ENCODE assay signal across 27 cellular contexts in the genomic region with DNA sequence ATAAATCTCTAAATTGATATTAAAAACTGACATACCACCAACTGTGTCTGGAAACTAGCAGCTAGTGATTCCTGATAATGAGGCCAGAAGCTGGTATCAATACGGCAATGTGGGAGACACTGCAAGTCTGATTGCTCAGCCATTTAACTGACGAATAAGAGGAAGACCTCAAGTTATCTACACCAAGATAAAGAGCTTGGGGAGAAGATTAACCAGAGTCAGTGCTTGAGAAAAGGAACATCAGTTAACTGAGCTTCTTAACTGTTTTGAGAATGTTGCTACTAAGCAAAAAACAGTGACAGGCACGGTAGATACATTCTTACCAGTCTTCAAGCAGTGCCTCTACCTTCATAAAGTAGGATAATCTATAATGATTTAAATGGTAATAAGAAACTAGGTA.
"Had no signal": no experiment of that assay in that cellular context is flagged by ENCODE, and none has a peak within 500 bp of the region (broad histone marks: within the 10 kb centered on the region; RNA-seq: fewer than 3 reads in every experiment).

No MANE protein-coding gene starts in this region.

- H3K9ac ChIP-seq: neural progenitor cell had no signal

- DNase-seq: activated CD4-positive, alpha-beta memory T cell treated with anti-CD3 and anti-CD28 coated beads for 36 hours; activated CD4-positive, alpha-beta T cell treated with anti-CD3 and anti-CD28 coated beads, Interleukin-2, amount 10 ng/mL, durations not matched to agents 24 days and 14 days; activated CD4-positive, CD25-positive, alpha-beta regulatory T cell treated with anti-CD3 and anti-CD28 coated beads, Interleukin-2, amount 50 U/mL, for 72 hours; activated CD8-positive, alpha-beta memory T cell treated with anti-CD3 and anti-CD28 coated beads, Interleukin-2, amount 50 U/mL, for 4 hours; activated gamma-delta T cell; activated naive CD4-positive, alpha-beta T cell treated with anti-CD3 and anti-CD28 coated beads, Interleukin-2, amount 50 U/mL, for 16 hours; activated T-cell treated with anti-CD3 and anti-CD28 coated beads, Interleukin-2, amount 50 U/mL, for 1 hour; amygdala; esophagus squamous epithelium; gastrocnemius medialis; hypothalamus; immature natural killer cell; kidney; natural killer cell; occipital lobe; stimulated activated CD4-positive, alpha-beta T cell treated with anti-CD3 and anti-CD28 coated beads, Interleukin-15, amount 100 ng/mL, for 24 hours; stimulated activated naive CD4-positive, alpha-beta T cell; T-cell; tibial artery; upper lobe of right lung had no signal

- H3K4me2 ChIP-seq: neural progenitor cell had no signal

- H3K27ac Mint-ChIP-seq: activated CD4-positive, alpha-beta memory T cell treated with anti-CD3 and anti-CD28 coated beads for 36 hours; activated CD4-positive, alpha-beta T cell treated with anti-CD3 and anti-CD28 coated beads, Interleukin-2, amount 10 ng/mL, durations not matched to agents 24 days and 14 days; activated T-helper 1 cell treated with anti-CD3 and anti-CD28 coated beads, Interleukin-12 subunit alpha, Interleukin-12 subunit beta, Interleukin-2, Interleukin-4 antibody, amounts not matched to agents 30 ng/mL and 10 ng/mL and 1 ng/mL, durations not matched to agents 14 hours and 24 hours and 36 hours; dendritic cell treated with granulocyte-macrophage colony-stimulating factor and Interleukin-4, amounts not matched to agents 40 ng/mL and 50 ng/mL, for 4 days; immature natural killer cell; natural killer cell; neural progenitor cell; T-cell; T-helper 2 cell treated with Interferon-gamma antibody and Interleukin-4, amounts not matched to agents 5 μg/mL and 100 μg/mL, for 36 hours had no signal

- H3K4me3 Mint-ChIP-seq: activated CD4-positive, alpha-beta memory T cell treated with anti-CD3 and anti-CD28 coated beads for 36 hours; activated CD4-positive, alpha-beta T cell treated with anti-CD3 and anti-CD28 coated beads, Interleukin-2, amount 10 ng/mL, durations not matched to agents 24 days and 14 days; activated T-helper 1 cell treated with anti-CD3 and anti-CD28 coated beads, Interleukin-12 subunit alpha, Interleukin-12 subunit beta, Interleukin-2, Interleukin-4 antibody, amounts not matched to agents 30 ng/mL and 10 ng/mL and 1 ng/mL, durations not matched to agents 14 hours and 24 hours and 36 hours; central memory CD8-positive, alpha-beta T cell; dendritic cell treated with granulocyte-macrophage colony-stimulating factor and Interleukin-4, amounts not matched to agents 40 ng/mL and 50 ng/mL, for 4 days; immature natural killer cell; natural killer cell; neural progenitor cell; T-cell; T-helper 2 cell treated with Interferon-gamma antibody and Interleukin-4, amounts not matched to agents 5 μg/mL and 100 μg/mL, for 36 hours had no signal

- H3K27me3 ChIP-seq: esophagus squamous epithelium, gastrocnemius medialis, neural progenitor cell, right atrium auricular region, suprapubic skin, tibial artery, upper lobe of right lung had no signal

- H3K4me1 Mint-ChIP-seq: activated CD4-positive, alpha-beta T cell treated with anti-CD3 and anti-CD28 coated beads, Interleukin-2, amount 10 ng/mL, durations not matched to agents 24 days and 14 days; central memory CD8-positive, alpha-beta T cell; immature natural killer cell; natural killer cell; T-cell had no signal

- H3K4me1 ChIP-seq: gastrocnemius medialis, upper lobe of right lung had no signal

- ATAC-seq: gastrocnemius medialis, T-cell had no signal

- H3K9me3 ChIP-seq: esophagus squamous epithelium, gastrocnemius medialis, right atrium auricular region, suprapubic skin, tibial artery, upper lobe of right lung had no signal

- H2AFZ ChIP-seq: neural progenitor cell had no signal

- H3K4me3 ChIP-seq: esophagus squamous epithelium, gastrocnemius medialis, neural progenitor cell, right atrium auricular region, suprapubic skin, tibial artery, upper lobe of right lung had no signal

- H3K27me3 Mint-ChIP-seq: activated CD4-positive, alpha-beta memory T cell treated with anti-CD3 and anti-CD28 coated beads for 36 hours; activated CD4-positive, alpha-beta T cell treated with anti-CD3 and anti-CD28 coated beads, Interleukin-2, amount 10 ng/mL, durations not matched to agents 24 days and 14 days; central memory CD8-positive, alpha-beta T cell; dendritic cell treated with granulocyte-macrophage colony-stimulating factor and Interleukin-4, amounts not matched to agents 40 ng/mL and 50 ng/mL, for 4 days had no signal

- H3K36me3 ChIP-seq: esophagus squamous epithelium, gastrocnemius medialis, neural progenitor cell, right atrium auricular region, suprapubic skin, tibial artery, upper lobe of right lung had no signal

- H3K9me3 Mint-ChIP-seq: activated CD4-positive, alpha-beta memory T cell treated with anti-CD3 and anti-CD28 coated beads for 36 hours; activated CD4-positive, alpha-beta T cell treated with anti-CD3 and anti-CD28 coated beads, Interleukin-2, amount 10 ng/mL, durations not matched to agents 24 days and 14 days; activated T-helper 1 cell treated with anti-CD3 and anti-CD28 coated beads, Interleukin-12 subunit alpha, Interleukin-12 subunit beta, Interleukin-2, Interleukin-4 antibody, amounts not matched to agents 30 ng/mL and 10 ng/mL and 1 ng/mL, durations not matched to agents 14 hours and 24 hours and 36 hours; dendritic cell treated with granulocyte-macrophage colony-stimulating factor and Interleukin-4, amounts not matched to agents 40 ng/mL and 50 ng/mL, for 4 days; natural killer cell; neural progenitor cell; T-cell; T-helper 2 cell treated with Interferon-gamma antibody and Interleukin-4, amounts not matched to agents 5 μg/mL and 100 μg/mL, for 36 hours had no signal

- H3K27ac ChIP-seq: esophagus squamous epithelium, gastrocnemius medialis, neural progenitor cell, upper lobe of right lung had no signal

- H3K36me3 Mint-ChIP-seq: activated CD4-positive, alpha-beta memory T cell treated with anti-CD3 and anti-CD28 coated beads for 36 hours; immature natural killer cell; natural killer cell; neural progenitor cell; T-cell had no signal
